Comparison of ENCODE assay signal across 27 cellular contexts in the genomic region with DNA sequence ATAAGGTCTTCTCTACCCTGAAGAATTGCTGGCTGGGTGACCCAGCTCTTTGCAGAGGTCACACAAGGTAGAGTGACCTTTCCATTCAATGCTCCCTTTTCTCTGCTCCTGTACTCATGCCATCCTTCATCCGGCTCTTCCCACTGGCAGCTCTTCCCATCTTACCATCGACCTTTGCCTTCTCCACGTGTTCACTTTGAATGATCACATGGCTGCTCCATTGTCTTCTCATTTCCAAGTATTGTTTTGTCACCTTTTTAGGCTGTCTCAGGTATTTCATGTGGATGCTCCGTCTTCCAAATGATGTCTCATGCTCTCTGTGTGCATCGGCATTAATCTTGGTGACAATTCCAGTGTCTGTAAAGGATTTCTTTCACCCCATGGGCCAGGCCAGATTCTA.
"Had no signal": no experiment of that assay in that cellular context is flagged by ENCODE, and none has a peak within 500 bp of the region (broad histone marks: within the 10 kb centered on the region; RNA-seq: fewer than 3 reads in every experiment).

No MANE protein-coding gene starts in this region.

- H3K4me1 ChIP-seq: colonic mucosa, esophagus muscularis mucosa, esophagus squamous epithelium, foreskin keratinocyte, gastrocnemius medialis, gastroesophageal sphincter, heart left ventricle, heart right ventricle had no signal

- H3K36me3 ChIP-seq: colonic mucosa, esophagus muscularis mucosa, esophagus squamous epithelium, gastrocnemius medialis, gastroesophageal sphincter, heart left ventricle, heart right ventricle had no signal

- ATAC-seq: effector memory CD8-positive, alpha-beta T cell; esophagus mucosa; foreskin keratinocyte; gastrocnemius medialis; gastroesophageal sphincter; heart left ventricle; heart right ventricle had no signal

- H3K4me3 ChIP-seq: colonic mucosa, coronary artery, dorsolateral prefrontal cortex, esophagus muscularis mucosa, esophagus squamous epithelium, gastrocnemius medialis, gastroesophageal sphincter, heart left ventricle, heart right ventricle had no signal

- H3K27me3 ChIP-seq: colonic mucosa, foreskin keratinocyte, gastrocnemius medialis had no signal

- H3K9me3 ChIP-seq: colonic mucosa, gastrocnemius medialis had no signal

- FAIRE-seq: colon, endometrium, endothelial cell of umbilical vein, frontal cortex had no signal

- DNase-seq: colonic mucosa; cortex of kidney; dermis blood vessel endothelial cell; dorsolateral prefrontal cortex; effector CD4-positive, alpha-beta T cell; effector CD8-positive, alpha-beta T cell; effector memory CD4-positive, alpha-beta T cell; effector memory CD8-positive, alpha-beta T cell; erythroblast; esophagus squamous epithelium; foreskin fibroblast; foreskin keratinocyte; foreskin melanocyte; gastrocnemius medialis; head of caudate nucleus; heart left ventricle; heart right ventricle had no signal

- H3K27me3 Mint-ChIP-seq: dendritic cell treated with granulocyte-macrophage colony-stimulating factor and Interleukin-4, amounts not matched to agents 40 ng/mL and 50 ng/mL, for 4 days had no signal

- H3K4me3 Mint-ChIP-seq: dendritic cell treated with granulocyte-macrophage colony-stimulating factor and Interleukin-4, amounts not matched to agents 40 ng/mL and 50 ng/mL, for 4 days; effector memory CD8-positive, alpha-beta T cell had no signal

- H3K27ac ChIP-seq: colonic mucosa, coronary artery, dorsolateral prefrontal cortex, epithelial cell of prostate, esophagus muscularis mucosa, esophagus squamous epithelium, foreskin keratinocyte, gastrocnemius medialis, gastroesophageal sphincter, heart left ventricle, heart right ventricle had no signal

- H3K27ac Mint-ChIP-seq: dendritic cell treated with granulocyte-macrophage colony-stimulating factor and Interleukin-4, amounts not matched to agents 40 ng/mL and 50 ng/mL, for 4 days; effector memory CD8-positive, alpha-beta T cell had no signal
